In genomic region chr7:33128990-33129805, GRCh38 we compare ENCODE assay signal across 9 cellular contexts. TPM values are rescaled to one million over a fixed set of nuclear protein-coding genes. Genes with fewer than 3 reads are reported as not detected.
DNase-seq lines count a peak whose midpoint lies in the region; ATAC-seq, FAIRE-seq and TF ChIP-seq lines count a peak whose summit lies in the region.
"Had no signal": no experiment of that assay in that cellular context is flagged by ENCODE, and none has a peak within 500 bp of the region (broad histone marks: within the 10 kb centered on the region; RNA-seq: fewer than 3 reads in every experiment).

Gene BBS9 (plus strand): TSS chr7:33129564. CDS start chr7:33146253, 16,689 bp downstream.

- H2AFZ ChIP-seq in GM12878 (ENCODE audit: control insufficient read depth, low read depth, low read length) = peak within 1 kb of the TSS; percentile 98

- RAD21 ChIA-PET in GM12878 (lab: Charles Lee; ENCODE audit: unreplicated experiment) = interaction anchor here (0.8 to 1.4 kb wide), 3 partner anchors 19 to 22 kb away, joined by 3 to 6 read pairs (median 4); no protein-coding TSS in a partner anchor

- DNase-seq in NCI-H2081 (lab: John Stamatoyannopoulos, UW) (peak; percentile 96 to 97), T1000 (lab: John Stamatoyannopoulos, UW) (peak; percentile 88), GM12878 (ENCODE audit: low read depth, low spot score) (peak; percentile 82), hypothalamus (lab: John Stamatoyannopoulos, UW) (peak; percentile 81 to 99 (median 97)), retina (peak; percentile 99)

- peak; percentile 99 for ATAC-seq in GM18517 (IDR thresholded peaks at IDR 0.05; ENCODE audit: unreplicated experiment)
- peak; percentile 100 for ATAC-seq in HG03039 (IDR thresholded peaks at IDR 0.05; ENCODE audit: unreplicated experiment)
- ATAC-seq in GM12878 = peak; percentile 100

- SMC1A ChIA-PET in GM12878 (lab: Charles Lee; ENCODE audit: uncharacterized antibody, unreplicated experiment) = interaction anchor here (0.6 to 0.7 kb wide), 3 partner anchors 20 to 1017 kb away, joined by 3 read pairs; partner anchors contain the start of gene RP9

- TF ChIP-seq EP300 in GM12878 (IDR thresholded peaks at IDR 0.05; ENCODE audit: borderline replicate concordance in 1 of 2, control insufficient read depth in 1 of 2, low read depth in 2 of 2, low read length in 2 of 2) = 0 out of 4 replicates have a peak, but pooled peaks of 1 of the 2 experiments have one; percentile 18

- intact Hi-C loops in GM12878 (cut with micrococcal nuclease; ENCODE audit: unreplicated experiment) = no loop called here

- H3K4me3 ChIP-seq in GM12878 = peak within 1 kb of the TSS; percentile 78

- no peaks in the 10 kb centered on the region for H3K79me2 ChIP-seq in GM12878 (ENCODE audit: control insufficient read depth, insufficient read depth, low read length)

- WGBS in GM12878 (ENCODE audit: insufficient coverage, insufficient replicate concordance, low lambda C conversion rate, missing lambda C conversion rate) = 1% methylated on average over 55 of the region's 57 CpGs

- no peaks in the 10 kb centered on the region for H3K4me1 ChIP-seq in GM12878 (ENCODE audit: control insufficient read depth, insufficient read depth, low read length)

- peak within 1 kb of the TSS; percentile 75 for H3K27ac ChIP-seq in 22Rv1
- H3K27ac ChIP-seq in GM12878 (ENCODE audit: control insufficient read depth, insufficient read depth) = peak within 1 kb of the TSS; percentile 30; the same call in 1 of the 2 replicates

- no peak for TF ChIP-seq CTCF in 22Rv1 (IDR thresholded peaks at IDR 0.05)
- TF ChIP-seq CTCF in GM12878 (IDR thresholded peaks at IDR 0.05 in 2 of 3, conservative IDR thresholded peaks at IDR 0.05 in 1 of 3; ENCODE audit: control insufficient read depth in 2 of 3, extremely low read depth in 1 of 3, insufficient read depth in 1 of 3, low read depth in 3 of 3, low read length in 3 of 3) = no peak

- peak within 1 kb of the TSS; percentile 84 for H3K4me2 ChIP-seq in GM12878 (ENCODE audit: control insufficient read depth, insufficient read depth)

- FAIRE-seq in GM12878 (lab: Jason Lieb, UNC) = peak; percentile 81
- FAIRE-seq: A204.1 had no signal

- no peaks in the 10 kb centered on the region for H3K27me3 ChIP-seq in GM12878 (replicated peaks in 1 of 2; ENCODE audit: control insufficient read depth in 2 of 2, insufficient read depth in 2 of 2, low read length in 1 of 2)

- no peaks in the 10 kb centered on the region for H4K20me1 ChIP-seq in GM12878 (ENCODE audit: control insufficient read depth, insufficient read depth)

- CTCF ChIA-PET in GM12878 (lab: Yijun Ruan, JAX) = interaction anchor here (1.2 to 2.0 kb wide), 2 partner anchors 21 kb away, joined by 4 to 6 read pairs; no protein-coding TSS in a partner anchor

- no peak for TF ChIP-seq RAD21 in GM12878 (IDR thresholded peaks at IDR 0.05; ENCODE audit: insufficient read depth, low read depth, low read length)

- no peaks in the 10 kb centered on the region for H3K36me3 ChIP-seq in GM12878 (ENCODE audit: control insufficient read depth in 2 of 2, insufficient read depth in 2 of 2, low read length in 1 of 2)

- peak within 1 kb of the TSS; percentile 5 for H3K9ac ChIP-seq in GM12878 (ENCODE audit: control insufficient read depth, insufficient read depth, low read length)

- POLR2A ChIA-PET in GM12878 (lab: Charles Lee) = interaction anchor here (0.9 to 1.1 kb wide), 2 partner anchors 19 to 67 kb away, joined by 3 read pairs; partner anchors contain the start of gene NT5C3A

- H3K9me3 ChIP-seq in GM12878 (replicated peaks; ENCODE audit: control insufficient read depth, insufficient read depth, low read length) = no peaks in the 10 kb centered on the region; the same call in 2 of the 3 replicates

- BruUV-seq in GM12878 (replicated peaks; lab: Mats Ljungman, UMichigan) = no TSS peak

- peak; percentile 66 for TF ChIP-seq POLR2A in GM12878 (IDR thresholded peaks at IDR 0.05; ENCODE audit: low read depth, low read length)

- in situ Hi-C loops in GM12878 (cut with MboI) = no loop called here

TF ChIP-seq in GM12878, 131 proteins besides CTCF, POLR2A, EP300 and RAD21 (continues in another document):
- TF ChIP-seq YY1 (IDR thresholded peaks at IDR 0.05; ENCODE audit: low read depth, low read length) = peak; percentile 77
- TF ChIP-seq HDAC6 (IDR thresholded peaks at IDR 0.05; ENCODE audit: unreplicated experiment) = no peak
- TF ChIP-seq ZBED1 (IDR thresholded peaks at IDR 0.05; ENCODE audit: borderline replicate concordance) = no peak
- no peak for TF ChIP-seq TCF7 (IDR thresholded peaks at IDR 0.05; ENCODE audit: borderline replicate concordance)
- peak; percentile 91 for TF ChIP-seq HCFC1 (IDR thresholded peaks at IDR 0.05; ENCODE audit: low read length)
- TF ChIP-seq PKNOX1 (IDR thresholded peaks at IDR 0.05) = no peak
- TF ChIP-seq RELB (IDR thresholded peaks at IDR 0.05; ENCODE audit: low read depth) = no peak
- TF ChIP-seq MXI1 (IDR thresholded peaks at IDR 0.05; ENCODE audit: low read depth, low read length) = peak; percentile 81; the same call in 1 of the 2 replicates
- TF ChIP-seq RB1 (IDR thresholded peaks at IDR 0.05; ENCODE audit: borderline replicate concordance) = no peak
- no peak for TF ChIP-seq CEBPB (IDR thresholded peaks at IDR 0.05; ENCODE audit: borderline replicate concordance in 1 of 2, low read depth in 2 of 2, low read length in 2 of 2)
- TF ChIP-seq NR2C1 (IDR thresholded peaks at IDR 0.05) = peak; percentile 46; the same call in 1 of the 2 replicates
- TF ChIP-seq BHLHE40 (IDR thresholded peaks at IDR 0.05; ENCODE audit: borderline replicate concordance in 1 of 2, low read depth in 2 of 2, low read length in 1 of 2) = peak in 1 of 2 experiments; percentile 51; a peak in 1 of 4 replicates
- no peak for TF ChIP-seq ATF7 (IDR thresholded peaks at IDR 0.05; ENCODE audit: low read depth)
- TF ChIP-seq ZZZ3 (IDR thresholded peaks at IDR 0.05; ENCODE audit: control insufficient read depth, insufficient read length, low read depth) = no peak
- TF ChIP-seq CHD1 (IDR thresholded peaks at IDR 0.05; ENCODE audit: low read depth, low read length) = no peak
- no peak for TF ChIP-seq RFX5 (IDR thresholded peaks at IDR 0.05; ENCODE audit: low read depth, low read length)
- TF ChIP-seq RAD51 (IDR thresholded peaks at IDR 0.05) = peak; percentile 82
- TF ChIP-seq JUNB (IDR thresholded peaks at IDR 0.05) = no peak
- TF ChIP-seq MYC (IDR thresholded peaks at IDR 0.05; ENCODE audit: insufficient read depth, insufficient read length, insufficient replicate concordance, low read length, severe bottlenecking) = no peak
- no peak for TF ChIP-seq NFXL1 (IDR thresholded peaks at IDR 0.05; ENCODE audit: borderline replicate concordance)
- peak; percentile 78; the same call in 1 of the 2 replicates for TF ChIP-seq BMI1 (IDR thresholded peaks at IDR 0.05; ENCODE audit: borderline replicate concordance)
- peak; percentile 41; the same call in 1 of the 2 replicates for TF ChIP-seq CREM (IDR thresholded peaks at IDR 0.05; ENCODE audit: low read depth)
- TF ChIP-seq SUZ12 (IDR thresholded peaks at IDR 0.05; ENCODE audit: unreplicated experiment) = no peak

RNA-seq across cellular contexts. Expression of gene BBS9, which starts in this region (rescaled TPM):
- total RNA-seq in GM12878 (2013; cell fraction: nucleolus; rRNA removed) = 41.7 and 42.0 TPM in 2 replicates
- total RNA-seq in GM12878 (2014; rRNA removed) = 2.8 and 3.3 TPM in 2 replicates
- total RNA-seq in GM12878 (2014; rRNA removed; fragmentation: Illumina TruSeq; extraction: Trizol) = 2.4 and 2.8 TPM in 2 replicates
- 4.1 and 4.8 TPM in 2 replicates for total RNA-seq in GM12878 (2021)
- 3.2 TPM for polyA plus RNA-seq in GM12878 (2011; ENCODE audit: low read depth)
- 5.6 and 6.5 TPM in 2 replicates for polyA plus RNA-seq in GM12878 (2011; rRNA removed)
- 2.7 and 3.3 TPM in 2 replicates for polyA plus RNA-seq in GM12878 (2011; cell fraction: cytosol; rRNA removed)
- polyA plus RNA-seq in GM12878 (2011; cell fraction: nucleus; rRNA removed) = 3.3 and 5.1 TPM in 2 replicates
- 3.2 and 4.1 TPM in 2 replicates for polyA plus RNA-seq in GM12878 (2012)
- 2.2 and 2.9 TPM in 2 replicates for polyA plus RNA-seq in GM12878 (2014; fragmentation: Illumina TruSeq; extraction: Trizol)
- 1 to 10 TPM; 1.2 to 2.3 TPM for polyA plus RNA-seq in GM12878 (2014; fragmentation: Nextera tagmentation; extraction: Ambion mirVana)
- polyA plus RNA-seq in GM12878 (2014; rRNA removed) = 1.5 TPM in 2 replicates
- polyA plus RNA-seq in GM12878 (2016; fragmentation: Nextera tagmentation; extraction: Ambion mirVana) = 1 to 10 TPM; 2.3 to 4.5 TPM
- 11.0 and 14.5 TPM in 2 replicates for polyA minus RNA-seq in GM12878 (2011; rRNA and poly(A)+ RNA removed)
- polyA minus RNA-seq in GM12878 (2011; cell fraction: cytosol; rRNA and poly(A)+ RNA removed) = 3.6 and 5.6 TPM in 2 replicates
- 19.0 and 33.4 TPM in 2 replicates for polyA minus RNA-seq in GM12878 (2011; cell fraction: nucleus; rRNA and poly(A)+ RNA removed)

Comparison
In these comparisons a context has a peak if more than half of its experiments do, and no peak if none do; other contexts are left out.
1. Peak in every context shown above with its lines: DNase-seq, ATAC-seq, H3K4me3 ChIP-seq and H3K27ac ChIP-seq.